ENCODE assay signal across 23 cellular contexts in genomic region chr2:220493871-220494525, GRCh38.
A peak's percentile ranks its signal among the peaks of the same experiment; 100 is the strongest.
DNase-seq lines count a peak whose midpoint lies in the region; ATAC-seq and TF ChIP-seq lines count a peak whose summit lies in the region.
"Had no signal": no experiment of that assay in that cellular context is flagged by ENCODE, and none has a peak within 500 bp of the region (broad histone marks: within the 10 kb centered on the region; RNA-seq: fewer than 3 reads in every experiment).

No MANE protein-coding gene starts in this region.

- H3K27ac Mint-ChIP-seq in neural progenitor cell = no peak overlapping the region
- H3K27ac Mint-ChIP-seq: CD14-positive monocyte; CD4-positive, alpha-beta memory T cell; CD4-positive, CD25-positive, alpha-beta regulatory T cell; CD8-positive, alpha-beta memory T cell had no signal

- in situ Hi-C loops in gastrocnemius medialis (cut with MboI; ENCODE audit: low sequenced_read_pairs in 4 of 4) = no loop called here

- H3K4me3 ChIP-seq in PC-3 (ENCODE audit: low read length) = no peak overlapping the region
- no peak overlapping the region for H3K4me3 ChIP-seq in neural progenitor cell
- no peak overlapping the region for H3K4me3 ChIP-seq in gastrocnemius medialis
- H3K4me3 ChIP-seq: BLaER1, GM12878 had no signal

- H3F3A ChIP-seq in PC-3 (ENCODE audit: low read length, unreplicated experiment) (no peaks in the 10 kb centered on the region), neural progenitor cell (ENCODE audit: low read depth) (no peaks in the 10 kb centered on the region)

- H3K27ac ChIP-seq in PC-3 (ENCODE audit: low read length) (no peak overlapping the region), neural progenitor cell (no peak overlapping the region), gastrocnemius medialis (no peak overlapping the region)
- H3K27ac ChIP-seq: BLaER1 had no signal

- no TSS peak for BruUV-seq in PC-3 (replicated peaks; lab: Mats Ljungman, UMichigan)

- no peaks in the 10 kb centered on the region for H3K9me3 ChIP-seq in PC-3 (ENCODE audit: low read length)
- H3K9me3 ChIP-seq in neural progenitor cell (ENCODE audit: low read depth) = no peaks in the 10 kb centered on the region
- H3K9me3 ChIP-seq in gastrocnemius medialis = no peaks in the 10 kb centered on the region
- H3K9me3 ChIP-seq: BE2C, BLaER1 had no signal

- TF ChIP-seq CTCF in PC-3 (conservative IDR thresholded peaks at IDR 0.05; ENCODE audit: low read depth, low read length) (no peak), neural progenitor cell (IDR thresholded peaks at IDR 0.05) (no peak), gastrocnemius medialis (IDR thresholded peaks at IDR 0.05 in 4 of 5, conservative IDR thresholded peaks at IDR 0.05 in 1 of 5) (no peak)

- no peak for TF ChIP-seq POLR2A in gastrocnemius medialis (IDR thresholded peaks at IDR 0.05)

- H4K20me1 ChIP-seq in PC-3 (ENCODE audit: low read length) (no peaks in the 10 kb centered on the region), neural progenitor cell (ENCODE audit: low read depth) (no peaks in the 10 kb centered on the region)
- H4K20me1 ChIP-seq: BLaER1 had no signal

- peak; percentile 53 for ATAC-seq in PC-3
- no peak for ATAC-seq in HG02588 (IDR thresholded peaks at IDR 0.05; ENCODE audit: unreplicated experiment)
- ATAC-seq in gastrocnemius medialis = no peak
- ATAC-seq in GM21723 (IDR thresholded peaks at IDR 0.05; ENCODE audit: unreplicated experiment) = no peak
- ATAC-seq: GM12878 had no signal

- no peaks in the 10 kb centered on the region for H3K27me3 Mint-ChIP-seq in neural progenitor cell (ENCODE audit: insufficient read depth, low read depth)
- H3K27me3 Mint-ChIP-seq: CD4-positive, CD25-positive, alpha-beta regulatory T cell; CD8-positive, alpha-beta memory T cell had no signal

- H3K9me3 Mint-ChIP-seq in neural progenitor cell = no peaks in the 10 kb centered on the region

- no peak overlapping the region for H2AFZ ChIP-seq in PC-3 (ENCODE audit: low read length)
- peak overlapping the region; percentile 72 for H2AFZ ChIP-seq in neural progenitor cell (replicated peaks)

- DNase-seq in PC-3 (peak; percentile 56), neural progenitor cell (ENCODE audit: low spot score) (no peak), gastrocnemius medialis (no peak)
- DNase-seq: 8988T; ACHN; BE2C; C1 segment of cervical spinal cord; CD4-positive, alpha-beta memory T cell; CD4-positive, CD25-positive, alpha-beta regulatory T cell; CD8-positive, alpha-beta memory T cell; COR-L47; DMS 273 treated with DMSO at 0.1 percent for 48 hours; DMS153; DMS53; DMS79; DND-41; EL; GDM1 had no signal

- H3K27me3 ChIP-seq in PC-3 (ENCODE audit: low read length) (no peaks in the 10 kb centered on the region), neural progenitor cell (no peaks in the 10 kb centered on the region), gastrocnemius medialis (no peaks in the 10 kb centered on the region)
- H3K27me3 ChIP-seq: BE2C, BLaER1 had no signal

- H3K9ac ChIP-seq in PC-3 (ENCODE audit: low read length) (no peak overlapping the region), neural progenitor cell (no peak overlapping the region)
- H3K9ac ChIP-seq: BLaER1 had no signal

- CTCF ChIA-PET in PC-3 (lab: Charles Lee) = no interaction called here

- H3K79me2 ChIP-seq in PC-3 (ENCODE audit: low read length) (no peaks in the 10 kb centered on the region), neural progenitor cell (ENCODE audit: low read depth) (no peaks in the 10 kb centered on the region)

- H3K4me1 ChIP-seq in PC-3 (ENCODE audit: insufficient read depth, low read length) (peaks cover 14% of the 10 kb centered on the region), neural progenitor cell (peaks cover 4% of the 10 kb centered on the region), gastrocnemius medialis (no peaks in the 10 kb centered on the region)
- H3K4me1 ChIP-seq: BE2C, BLaER1 had no signal

- no peaks in the 10 kb centered on the region for H3K9me2 ChIP-seq in PC-3 (replicated peaks; ENCODE audit: low read length)

- H3K4me3 Mint-ChIP-seq in neural progenitor cell = no peak overlapping the region
- H3K4me3 Mint-ChIP-seq: CD14-positive monocyte; CD4-positive, alpha-beta memory T cell; CD4-positive, CD25-positive, alpha-beta regulatory T cell; CD8-positive, alpha-beta memory T cell had no signal

- H3K36me3 ChIP-seq in PC-3 (ENCODE audit: low read depth, low read length) (no peaks in the 10 kb centered on the region), neural progenitor cell (no peaks in the 10 kb centered on the region), gastrocnemius medialis (no peaks in the 10 kb centered on the region)
- H3K36me3 ChIP-seq: BE2C, BLaER1 had no signal

- H3K36me3 Mint-ChIP-seq in neural progenitor cell = no peaks in the 10 kb centered on the region
- H3K36me3 Mint-ChIP-seq: CD14-positive monocyte; CD4-positive, alpha-beta memory T cell; CD4-positive, CD25-positive, alpha-beta regulatory T cell; CD8-positive, alpha-beta memory T cell had no signal

- H3K4me2 ChIP-seq in PC-3 (ENCODE audit: low read length) (no peak overlapping the region), neural progenitor cell (no peak overlapping the region)
- H3K4me2 ChIP-seq: BLaER1 had no signal

- peaks cover 6% of the 10 kb centered on the region for H3K4me1 Mint-ChIP-seq in neural progenitor cell
- H3K4me1 Mint-ChIP-seq: CD14-positive monocyte; CD4-positive, alpha-beta memory T cell; CD4-positive, CD25-positive, alpha-beta regulatory T cell; CD8-positive, alpha-beta memory T cell had no signal

- intact Hi-C loops in PC-3 (cut with micrococcal nuclease) = no loop called here
- intact Hi-C loops in gastrocnemius medialis (cut with DNase I; ENCODE audit: low total_unique reads) = no loop called here

- POLR2A ChIA-PET in PC-3 (lab: Charles Lee; ENCODE audit: unreplicated experiment) = no interaction called here
